8 cellular contexts compared by ENCODE assay signal in genomic region chrX:66030505-66031317, GRCh38. TPM values are rescaled to one million over a fixed set of nuclear protein-coding genes. Genes with fewer than 3 reads are reported as not detected.
DNase-seq lines count a peak whose midpoint lies in the region; ATAC-seq and TF ChIP-seq lines count a peak whose summit lies in the region.

No MANE protein-coding gene starts in this region.

- H3K4me2 ChIP-seq in SK-N-SH = no peak overlapping the region

- no peaks in the 10 kb centered on the region for H3K79me2 ChIP-seq in SK-N-SH (ENCODE audit: insufficient read depth)

- TF ChIP-seq CTCF in MCF 10A (IDR thresholded peaks at IDR 0.05; ENCODE audit: unreplicated experiment) (peak; percentile 55), breast epithelium (IDR thresholded peaks at IDR 0.05) (no peak), SK-N-SH (IDR thresholded peaks at IDR 0.05) (peak; percentile 64), fibroblast of villous mesenchyme (IDR thresholded peaks at IDR 0.05; ENCODE audit: insufficient read depth, low read depth, low read length) (peak; percentile 56)

- H3K4me1 Mint-ChIP-seq in MCF 10A (ENCODE audit: insufficient read depth, unreplicated experiment) = no peaks in the 10 kb centered on the region
- peaks cover 13% of the 10 kb centered on the region for H3K4me1 Mint-ChIP-seq in stimulated activated naive CD8-positive, alpha-beta T cell treated with anti-CD3 and anti-CD28 coated beads, Interleukin-15, amount 100 ng/mL, for 72 hours

- H3K9me3 Mint-ChIP-seq in MCF 10A (ENCODE audit: unreplicated experiment) = peaks cover under 1% of the 10 kb centered on the region
- no peaks in the 10 kb centered on the region for H3K9me3 Mint-ChIP-seq in stimulated activated naive CD8-positive, alpha-beta T cell treated with anti-CD3 and anti-CD28 coated beads, Interleukin-15, amount 100 ng/mL, for 72 hours

- H3K36me3 Mint-ChIP-seq in MCF 10A (ENCODE audit: insufficient read depth, unreplicated experiment) = no peaks in the 10 kb centered on the region

- DNase-seq in MCF 10A (ENCODE audit: unreplicated experiment) = peak; percentile 50
- DNase-seq in breast epithelium (ENCODE audit: low spot score in 2 of 2) = no peak
- DNase-seq in SK-N-SH = peak; percentile 7
- DNase-seq in fibroblast of villous mesenchyme (ENCODE audit: low read depth) = peak; percentile 4
- DNase-seq in stimulated activated naive CD8-positive, alpha-beta T cell treated with anti-CD3 and anti-CD28 coated beads, Interleukin-15, amount 100 ng/mL, for 72 hours = peak in 1 of 2 donors; percentile 21
- DNase-seq in NCI-H226 = no peak
- DNase-seq in NCI-H510A (lab: John Stamatoyannopoulos, UW) = no peak

- CTCF ChIA-PET in MCF 10A (lab: Yijun Ruan, JAX) = no interaction called here
- CTCF ChIA-PET in SK-N-SH (lab: Yijun Ruan, JAX) = interaction anchor here (0.6 to 2.0 kb wide), 3 partner anchors 8 to 25 kb away, joined by 3 to 6 read pairs (median 4); no protein-coding TSS in a partner anchor

- H3K36me3 ChIP-seq in breast epithelium = no peaks in the 10 kb centered on the region
- no peaks in the 10 kb centered on the region for H3K36me3 ChIP-seq in SK-N-SH (replicated peaks in 1 of 2; ENCODE audit: control insufficient read depth in 1 of 2, insufficient read depth in 2 of 2, low read length in 1 of 2)

- H3K9ac ChIP-seq in SK-N-SH = no peak overlapping the region

- no TSS peak for BruUV-seq in MCF 10A (replicated peaks; lab: Mats Ljungman, UMichigan)

- 1% methylated on average over 7 of the region's 7 CpGs for WGBS in SK-N-SH (ENCODE audit: low lambda C conversion rate)

- H3K9me3 ChIP-seq in breast epithelium (no peaks in the 10 kb centered on the region), SK-N-SH (no peaks in the 10 kb centered on the region)

- H3K27me3 ChIP-seq in breast epithelium = peaks cover 0 to 44% of the 10 kb centered on the region in 2 donors
- no peaks in the 10 kb centered on the region for H3K27me3 ChIP-seq in SK-N-SH (ENCODE audit: insufficient read depth)

- intact Hi-C loops in MCF 10A (cut with micrococcal nuclease) = no loop called here
- intact Hi-C loops in breast epithelium (cut with DNase I; ENCODE audit: low total_unique reads) = no loop called here

- H3K9me2 ChIP-seq in SK-N-SH = no peaks in the 10 kb centered on the region

- POLR2A ChIA-PET in MCF 10A (lab: Yijun Ruan, JAX) (no interaction called here), SK-N-SH (lab: Yijun Ruan, JAX) (no interaction called here)

- H2AFZ ChIP-seq in SK-N-SH (ENCODE audit: low read depth) = no peak overlapping the region

- no peaks in the 10 kb centered on the region for H3F3A ChIP-seq in SK-N-SH (replicated peaks; ENCODE audit: insufficient read depth)

- H4K20me1 ChIP-seq in SK-N-SH (ENCODE audit: insufficient read depth) = no peaks in the 10 kb centered on the region

- H3K4me1 ChIP-seq in breast epithelium (no peaks in the 10 kb centered on the region), SK-N-SH (ENCODE audit: control insufficient read depth in 1 of 2, insufficient read depth in 2 of 2, low read depth in 1 of 2, low read length in 1 of 2) (no peaks in the 10 kb centered on the region)

- no peak overlapping the region for H3K4me3 Mint-ChIP-seq in MCF 10A (ENCODE audit: unreplicated experiment)
- no peak overlapping the region for H3K4me3 Mint-ChIP-seq in stimulated activated naive CD8-positive, alpha-beta T cell treated with anti-CD3 and anti-CD28 coated beads, Interleukin-15, amount 100 ng/mL, for 72 hours

- no peak for TF ChIP-seq EP300 in SK-N-SH (IDR thresholded peaks at IDR 0.05; ENCODE audit: borderline replicate concordance in 1 of 2, low read depth in 1 of 2, low read length in 1 of 2)

- H3K27ac ChIP-seq in breast epithelium (no peak overlapping the region), SK-N-SH (ENCODE audit: low read depth in 2 of 2, low read length in 1 of 2) (no peak overlapping the region)

- H3K4me3 ChIP-seq in breast epithelium = no peak overlapping the region
- no peak overlapping the region for H3K4me3 ChIP-seq in SK-N-SH (ENCODE audit: low read depth in 2 of 2, low read length in 1 of 2)
- no peak overlapping the region for H3K4me3 ChIP-seq in fibroblast of villous mesenchyme (ENCODE audit: low read depth, low read length)

- H3K27me3 Mint-ChIP-seq in MCF 10A (ENCODE audit: insufficient read depth, unreplicated experiment) = no peaks in the 10 kb centered on the region
- H3K27me3 Mint-ChIP-seq in stimulated activated naive CD8-positive, alpha-beta T cell treated with anti-CD3 and anti-CD28 coated beads, Interleukin-15, amount 100 ng/mL, for 72 hours = no peaks in the 10 kb centered on the region

- no peak overlapping the region for H3K27ac Mint-ChIP-seq in MCF 10A (ENCODE audit: low read depth, unreplicated experiment)
- no peak overlapping the region for H3K27ac Mint-ChIP-seq in stimulated activated naive CD8-positive, alpha-beta T cell treated with anti-CD3 and anti-CD28 coated beads, Interleukin-15, amount 100 ng/mL, for 72 hours

- peak; percentile 35 for TF ChIP-seq RAD21 in SK-N-SH (IDR thresholded peaks at IDR 0.05; ENCODE audit: low read length)

- TF ChIP-seq POLR2A in breast epithelium (IDR thresholded peaks at IDR 0.05) = no peak

- peak; percentile 80 for ATAC-seq in HG02610 (IDR thresholded peaks at IDR 0.05; ENCODE audit: unreplicated experiment)
- ATAC-seq in stimulated activated naive CD8-positive, alpha-beta T cell treated with anti-CD3 and anti-CD28 coated beads, Interleukin-15, amount 100 ng/mL, for 72 hours = peak; percentile 64

TF ChIP-seq in SK-N-SH, 30 proteins besides CTCF, POLR2A, EP300 and RAD21:
- TF ChIP-seq SMC3 (IDR thresholded peaks at IDR 0.05; ENCODE audit: low read depth, low read length) = peak; percentile 7; the same call in 1 of the 2 replicates
- no peak for TF ChIP-seq CHD2 (IDR thresholded peaks at IDR 0.05; ENCODE audit: low read length, partially characterized antibody)
TF ChIP-seq in SK-N-SH: peak in this region for 1.

RNA-seq across cellular contexts. Expression of gene VSIG4, which starts 9.2 kb away (rescaled TPM):
- total RNA-seq in MCF 10A (2022) = not detected in 2 replicates
- total RNA-seq in breast epithelium = 100 to 1,000 TPM in 1 of 3 donors, 10 to 100 TPM in 2; 63.3 to 512 (median 90.0) TPM
- polyA plus RNA-seq in SK-N-SH (2012; rRNA removed) = not detected in 2 replicates
- polyA plus RNA-seq in SK-N-SH (2012; cell fraction: cytosol; rRNA removed) = not detected in 2 replicates
- polyA plus RNA-seq in SK-N-SH (2012; cell fraction: nucleus; rRNA removed) = not detected in 2 replicates
- total RNA-seq in fibroblast of villous mesenchyme = not detected in 2 replicates

Comparison
In these comparisons a context has a peak if more than half of its experiments do, and no peak if none do; other contexts are left out.
1. DNase-seq: peak in MCF 10A (single experiment), SK-N-SH (single experiment) and fibroblast of villous mesenchyme (single experiment); none in breast epithelium (0 of 2), NCI-H226 (single experiment) and NCI-H510A (single experiment).
2. CTCF ChIP-seq: peak in MCF 10A (single experiment), SK-N-SH (single experiment) and fibroblast of villous mesenchyme (single experiment); none in breast epithelium (0 of 3).
3. RNA of gene VSIG4, which starts 9.2 kb away (total RNA-seq): 63.3 to 512 TPM in breast epithelium; not detected in MCF 10A and not detected in fibroblast of villous mesenchyme; every median in the first group is over 10 times any median in the second.